In the genomic region with DNA sequence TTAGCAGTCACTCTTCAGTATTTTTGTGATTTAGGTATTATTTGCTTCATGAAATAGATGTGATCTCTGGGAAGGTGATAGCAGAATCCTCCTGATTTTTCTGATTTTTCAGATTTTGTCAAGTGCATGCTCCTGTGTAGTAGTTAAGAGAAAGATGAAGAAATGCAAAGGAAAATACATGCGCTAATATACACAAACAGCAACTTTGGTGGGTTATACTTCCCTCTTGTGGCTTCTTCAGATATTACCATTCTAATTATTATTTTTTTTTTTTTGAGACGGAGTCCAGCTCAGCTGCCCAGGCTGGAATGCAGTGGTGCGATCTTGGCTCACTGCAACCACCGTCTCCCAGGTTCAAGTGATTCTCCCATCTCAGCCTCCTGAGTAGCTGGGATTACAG, we compare ENCODE assay signal across 8 cellular contexts. TPM values are rescaled to one million over a fixed set of nuclear protein-coding genes. Genes with fewer than 3 reads are reported as not detected.
A peak's percentile ranks its signal among the peaks of the same experiment; 100 is the strongest.
DNase-seq lines count a peak whose midpoint lies in the region; ATAC-seq and TF ChIP-seq lines count a peak whose summit lies in the region.

No MANE protein-coding gene starts in this region.

- H4K20me1 ChIP-seq in SU-DHL-6 (ENCODE audit: low read depth, low read length): peaks cover 28% of the 10 kb centered on the region; the same call in 1 of the 2 replicates

- CTCF ChIA-PET in activated CD4-positive, alpha-beta memory T cell treated with anti-CD3 and anti-CD28 coated beads for 36 hours (lab: Charles Lee): interaction anchor here (0.8 to 4.6 kb wide), 4 partner anchors 15 to 131 kb away, joined by 3 to 58 read pairs (median 20); partner anchors contain the start of gene LMNB1
- CTCF ChIA-PET in activated CD4-positive, alpha-beta memory T cell treated with anti-CD3 and anti-CD28 coated beads, Interleukin-2, amount 10 ng/mL, durations not matched to agents 7 days and 5 days (lab: Charles Lee): interaction anchor here (0.5 to 4.7 kb wide), 10 partner anchors 9 to 459 kb away, joined by 3 to 33 read pairs (median 4); partner anchors contain the start of gene LMNB1

- TF ChIP-seq CTCF in SU-DHL-6 (IDR thresholded peaks at IDR 0.05; ENCODE audit: insufficient read depth, low read length, poor library complexity, severe bottlenecking) (no peak), gastroesophageal sphincter (IDR thresholded peaks at IDR 0.05) (peak; percentile 15 to 54 (median 40))

- no peaks in the 10 kb centered on the region for H3K9me2 ChIP-seq in SU-DHL-6 (replicated peaks; ENCODE audit: insufficient read depth, low read length)

- H2AFZ ChIP-seq in SU-DHL-6 (ENCODE audit: low read depth, low read length, severe bottlenecking): no peak overlapping the region

- peak overlapping the region; percentile 16 for H3K27ac Mint-ChIP-seq in activated CD4-positive, alpha-beta memory T cell treated with anti-CD3 and anti-CD28 coated beads for 36 hours
- H3K27ac Mint-ChIP-seq in activated CD4-positive, alpha-beta memory T cell treated with anti-CD3 and anti-CD28 coated beads, Interleukin-2, amount 10 ng/mL, durations not matched to agents 7 days and 5 days: no peak overlapping the region

- peaks cover 71% of the 10 kb centered on the region for H3K36me3 ChIP-seq in SU-DHL-6 (ENCODE audit: low read length)
- no peaks in the 10 kb centered on the region for H3K36me3 ChIP-seq in gastroesophageal sphincter

- peak overlapping the region; percentile 31 for H3K4me2 ChIP-seq in SU-DHL-6 (ENCODE audit: low read depth, low read length, poor library complexity, severe bottlenecking)

- H3K27ac ChIP-seq in SU-DHL-6 (ENCODE audit: low read depth, low read length) (peak overlapping the region; percentile 66), gastroesophageal sphincter (no peak overlapping the region)

- intact Hi-C loops in activated CD4-positive, alpha-beta memory T cell treated with anti-CD3 and anti-CD28 coated beads for 36 hours (cut with micrococcal nuclease): no loop called here

- H3K9me3 ChIP-seq in SU-DHL-6 (ENCODE audit: insufficient read depth, low read length): no peaks in the 10 kb centered on the region
- H3K9me3 ChIP-seq in gastroesophageal sphincter: no peaks in the 10 kb centered on the region

- DNase-seq in activated CD4-positive, alpha-beta memory T cell treated with anti-CD3 and anti-CD28 coated beads for 36 hours: no peak
- DNase-seq in activated CD4-positive, alpha-beta memory T cell treated with anti-CD3 and anti-CD28 coated beads, Interleukin-2, amount 10 ng/mL, durations not matched to agents 7 days and 5 days: no peak
- peak; percentile 59 for DNase-seq in superior temporal gyrus (ENCODE audit: extremely low spot score)
- no peak for DNase-seq in amygdala (lab: John Stamatoyannopoulos, UW)

- ATAC-seq in HG02852 (IDR thresholded peaks at IDR 0.05; ENCODE audit: unreplicated experiment) (peak; percentile 40), gastroesophageal sphincter (no peak), HG03469 (IDR thresholded peaks at IDR 0.05; ENCODE audit: unreplicated experiment) (no peak)

- H3K4me3 Mint-ChIP-seq in activated CD4-positive, alpha-beta memory T cell treated with anti-CD3 and anti-CD28 coated beads for 36 hours: no peak overlapping the region
- no peak overlapping the region for H3K4me3 Mint-ChIP-seq in activated CD4-positive, alpha-beta memory T cell treated with anti-CD3 and anti-CD28 coated beads, Interleukin-2, amount 10 ng/mL, durations not matched to agents 7 days and 5 days

- H3F3A ChIP-seq in SU-DHL-6 (ENCODE audit: insufficient read depth): peaks cover 56% of the 10 kb centered on the region

- 42 to 50% methylated on average over 3 to 4 of the region's 4 CpGs for WGBS in gastroesophageal sphincter (ENCODE audit: low coverage in 1 of 2), 2 donors

- POLR2A ChIA-PET in activated CD4-positive, alpha-beta memory T cell treated with anti-CD3 and anti-CD28 coated beads for 36 hours (lab: Charles Lee): interaction anchor here (4.2 kb wide), 1 partner anchor 31 kb away, joined by 70 read pairs; the partner anchor contains the start of gene LMNB1
- POLR2A ChIA-PET in activated CD4-positive, alpha-beta memory T cell treated with anti-CD3 and anti-CD28 coated beads, Interleukin-2, amount 10 ng/mL, durations not matched to agents 7 days and 5 days (lab: Charles Lee): interaction anchor here (0.9 to 4.0 kb wide), 2 partner anchors 11 to 29 kb away, joined by 3 to 134 read pairs; partner anchors contain the start of gene LMNB1

- peaks cover 56% of the 10 kb centered on the region for H3K4me1 Mint-ChIP-seq in activated CD4-positive, alpha-beta memory T cell treated with anti-CD3 and anti-CD28 coated beads for 36 hours (ENCODE audit: low read depth)
- peaks cover 56% of the 10 kb centered on the region for H3K4me1 Mint-ChIP-seq in activated CD4-positive, alpha-beta memory T cell treated with anti-CD3 and anti-CD28 coated beads, Interleukin-2, amount 10 ng/mL, durations not matched to agents 7 days and 5 days

- H3K4me3 ChIP-seq in SU-DHL-6 (ENCODE audit: insufficient read depth, low read length, poor library complexity, severe bottlenecking) (no peak overlapping the region), gastroesophageal sphincter (no peak overlapping the region)

- no peak overlapping the region for H3K9ac ChIP-seq in SU-DHL-6 (ENCODE audit: low read length)

- no peaks in the 10 kb centered on the region for H3K9me3 Mint-ChIP-seq in activated CD4-positive, alpha-beta memory T cell treated with anti-CD3 and anti-CD28 coated beads for 36 hours
- no peaks in the 10 kb centered on the region for H3K9me3 Mint-ChIP-seq in activated CD4-positive, alpha-beta memory T cell treated with anti-CD3 and anti-CD28 coated beads, Interleukin-2, amount 10 ng/mL, durations not matched to agents 7 days and 5 days

- H3K4me1 ChIP-seq in gastroesophageal sphincter: no peaks in the 10 kb centered on the region

- H3K36me3 Mint-ChIP-seq in activated CD4-positive, alpha-beta memory T cell treated with anti-CD3 and anti-CD28 coated beads for 36 hours: peaks cover 55% of the 10 kb centered on the region
- peaks cover 76% of the 10 kb centered on the region for H3K36me3 Mint-ChIP-seq in activated CD4-positive, alpha-beta memory T cell treated with anti-CD3 and anti-CD28 coated beads, Interleukin-2, amount 10 ng/mL, durations not matched to agents 7 days and 5 days (ENCODE audit: low read depth)

- H3K27me3 ChIP-seq in SU-DHL-6 (ENCODE audit: low read length): no peaks in the 10 kb centered on the region
- H3K27me3 ChIP-seq in gastroesophageal sphincter: no peaks in the 10 kb centered on the region

- TF ChIP-seq EP300 in gastroesophageal sphincter (IDR thresholded peaks at IDR 0.05): no peak

- peaks cover 81% of the 10 kb centered on the region for H3K79me2 ChIP-seq in SU-DHL-6 (ENCODE audit: insufficient read depth, low read length)

- no peaks in the 10 kb centered on the region for H3K27me3 Mint-ChIP-seq in activated CD4-positive, alpha-beta memory T cell treated with anti-CD3 and anti-CD28 coated beads for 36 hours
- H3K27me3 Mint-ChIP-seq in activated CD4-positive, alpha-beta memory T cell treated with anti-CD3 and anti-CD28 coated beads, Interleukin-2, amount 10 ng/mL, durations not matched to agents 7 days and 5 days: no peaks in the 10 kb centered on the region

- TF ChIP-seq POLR2A in gastroesophageal sphincter (IDR thresholded peaks at IDR 0.05): no peak

RNA-seq across cellular contexts. Expression of gene LMNB1, which starts 31.7 kb away (rescaled TPM):
- total RNA-seq in activated CD4-positive, alpha-beta memory T cell treated with anti-CD3 and anti-CD28 coated beads for 36 hours: 100 to 1,000 TPM; 212 to 215 TPM
- 100 to 1,000 TPM; 291 to 296 TPM for total RNA-seq in activated CD4-positive, alpha-beta memory T cell treated with anti-CD3 and anti-CD28 coated beads, Interleukin-2, amount 10 ng/mL, durations not matched to agents 7 days and 5 days
- total RNA-seq in gastroesophageal sphincter: 10 to 100 TPM in 1 of 4 donors, 1 to 10 TPM in 3; 3.2 to 14.3 (median 6.6) TPM

Comparison
In these comparisons a context has a peak if more than half of its experiments do, and no peak if none do; other contexts are left out.
1. RNA of gene LMNB1, which starts 31.7 kb away (total RNA-seq): 291 to 296 TPM in activated CD4-positive, alpha-beta memory T cell treated with anti-CD3 and anti-CD28 coated beads, Interleukin-2, amount 10 ng/mL, durations not matched to agents 7 days and 5 days and 212 to 215 TPM in activated CD4-positive, alpha-beta memory T cell treated with anti-CD3 and anti-CD28 coated beads for 36 hours; 3.2 to 14.3 TPM in gastroesophageal sphincter; every median in the first group is over 10 times any median in the second.